In genomic region chr2:158456309-158457066, GRCh38 we compare ENCODE assay signal across 8 cellular contexts. TPM values are rescaled to one million over a fixed set of nuclear protein-coding genes. Genes with fewer than 3 reads are reported as not detected.
DNase-seq lines count a peak whose midpoint lies in the region; ATAC-seq lines count a peak whose summit lies in the region.

TSS of gene CCDC148 (minus strand) at chr2:158456753. CDS start at chr2:158456439, 314 bp downstream.
A gene with protein sequence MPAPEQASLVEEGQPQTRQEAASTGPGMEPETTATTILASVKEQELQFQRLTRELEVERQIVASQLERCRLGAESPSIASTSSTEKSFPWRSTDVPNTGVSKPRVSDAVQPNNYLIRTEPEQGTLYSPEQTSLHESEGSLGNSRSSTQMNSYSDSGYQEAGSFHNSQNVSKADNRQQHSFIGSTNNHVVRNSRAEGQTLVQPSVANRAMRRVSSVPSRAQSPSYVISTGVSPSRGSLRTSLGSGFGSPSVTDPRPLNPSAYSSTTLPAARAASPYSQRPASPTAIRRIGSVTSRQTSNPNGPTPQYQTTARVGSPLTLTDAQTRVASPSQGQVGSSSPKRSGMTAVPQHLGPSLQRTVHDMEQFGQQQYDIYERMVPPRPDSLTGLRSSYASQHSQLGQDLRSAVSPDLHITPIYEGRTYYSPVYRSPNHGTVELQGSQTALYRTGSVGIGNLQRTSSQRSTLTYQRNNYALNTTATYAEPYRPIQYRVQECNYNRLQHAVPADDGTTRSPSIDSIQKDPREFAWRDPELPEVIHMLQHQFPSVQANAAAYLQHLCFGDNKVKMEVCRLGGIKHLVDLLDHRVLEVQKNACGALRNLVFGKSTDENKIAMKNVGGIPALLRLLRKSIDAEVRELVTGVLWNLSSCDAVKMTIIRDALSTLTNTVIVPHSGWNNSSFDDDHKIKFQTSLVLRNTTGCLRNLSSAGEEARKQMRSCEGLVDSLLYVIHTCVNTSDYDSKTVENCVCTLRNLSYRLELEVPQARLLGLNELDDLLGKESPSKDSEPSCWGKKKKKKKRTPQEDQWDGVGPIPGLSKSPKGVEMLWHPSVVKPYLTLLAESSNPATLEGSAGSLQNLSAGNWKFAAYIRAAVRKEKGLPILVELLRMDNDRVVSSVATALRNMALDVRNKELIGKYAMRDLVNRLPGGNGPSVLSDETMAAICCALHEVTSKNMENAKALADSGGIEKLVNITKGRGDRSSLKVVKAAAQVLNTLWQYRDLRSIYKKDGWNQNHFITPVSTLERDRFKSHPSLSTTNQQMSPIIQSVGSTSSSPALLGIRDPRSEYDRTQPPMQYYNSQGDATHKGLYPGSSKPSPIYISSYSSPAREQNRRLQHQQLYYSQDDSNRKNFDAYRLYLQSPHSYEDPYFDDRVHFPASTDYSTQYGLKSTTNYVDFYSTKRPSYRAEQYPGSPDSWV (plus strand): TSS chr2:158456952. CDS start chr2:158533185, 76,233 bp downstream.

- peak within 1 kb of the TSS; percentile 87 for H3K27ac Mint-ChIP-seq in activated CD8-positive, alpha-beta memory T cell treated with anti-CD3 and anti-CD28 coated beads, Interleukin-2, amount 10 ng/mL, durations not matched to agents 7 days and 5 days
- peak within 1 kb of the TSS; percentile 89 to 94 for H3K27ac Mint-ChIP-seq in effector memory CD8-positive, alpha-beta T cell

- peak within 1 kb of the TSS; percentile 87 for H2AFZ ChIP-seq in mesenchymal stem cell (ENCODE audit: low read depth, low read length)

- no peaks in the 10 kb centered on the region for H3K4me1 ChIP-seq in mesenchymal stem cell (ENCODE audit: control insufficient read depth, insufficient read depth, low read depth, low read length)

- H3K9me3 ChIP-seq in mesenchymal stem cell (ENCODE audit: control insufficient read depth, low read length), result no peaks in the 10 kb centered on the region

- H3K4me2 ChIP-seq in mesenchymal stem cell (ENCODE audit: low read length, poor library complexity, severe bottlenecking), result peak within 1 kb of the TSS; percentile 85

- under 1% methylated on average over 20 of the region's 48 CpGs for WGBS in mesenchymal stem cell

- H2BK5ac ChIP-seq in mesenchymal stem cell (ENCODE audit: low read depth, low read length, poor library complexity, severe bottlenecking), result peak within 1 kb of the TSS; percentile 85

- H3K4me3 ChIP-seq in mesenchymal stem cell (ENCODE audit: insufficient read depth in 1 of 2, low read depth in 1 of 2, low read length in 2 of 2), result peak within 1 kb of the TSS; percentile 88 to 91

- peak; percentile 95 for ATAC-seq in GM21360 (IDR thresholded peaks at IDR 0.05; ENCODE audit: unreplicated experiment)
- ATAC-seq in activated CD8-positive, alpha-beta memory T cell treated with anti-CD3 and anti-CD28 coated beads, Interleukin-2, amount 10 ng/mL, durations not matched to agents 7 days and 5 days, result peak; percentile 92
- ATAC-seq in effector memory CD8-positive, alpha-beta T cell (replicated peaks), result peak; percentile 88

- H2BK120ac ChIP-seq in mesenchymal stem cell (ENCODE audit: low read depth, low read length), result peak within 1 kb of the TSS; percentile 61

- peak within 1 kb of the TSS in 1 of 2 experiments; percentile 70 for H3K23ac ChIP-seq in mesenchymal stem cell (ENCODE audit: low read length in 2 of 2)

- peak within 1 kb of the TSS; percentile 85 for H3K9ac ChIP-seq in mesenchymal stem cell (ENCODE audit: low read length)

- H3K27ac ChIP-seq in mesenchymal stem cell (ENCODE audit: low read length, poor library complexity, severe bottlenecking), result peak within 1 kb of the TSS; percentile 87

- H4K91ac ChIP-seq in mesenchymal stem cell (ENCODE audit: low read length), result peak within 1 kb of the TSS; percentile 85

- no peaks in the 10 kb centered on the region for H3K36me3 Mint-ChIP-seq in activated CD8-positive, alpha-beta memory T cell treated with anti-CD3 and anti-CD28 coated beads, Interleukin-2, amount 10 ng/mL, durations not matched to agents 7 days and 5 days
- H3K36me3 Mint-ChIP-seq in effector memory CD8-positive, alpha-beta T cell (ENCODE audit: insufficient read depth), result peaks cover 13% of the 10 kb centered on the region

- peak within 1 kb of the TSS in 1 of 2 experiments; percentile 82 for H3K4ac ChIP-seq in mesenchymal stem cell (ENCODE audit: low read depth in 1 of 2, low read length in 2 of 2)

- H2BK12ac ChIP-seq in mesenchymal stem cell (ENCODE audit: low read length in 2 of 2), result peak within 1 kb of the TSS; percentile 87 to 89

- no peaks in the 10 kb centered on the region for H3K36me3 ChIP-seq in mesenchymal stem cell (ENCODE audit: control insufficient read depth in 1 of 2, insufficient read depth in 2 of 2, low read depth in 1 of 2, low read length in 2 of 2)

- peaks cover 28% of the 10 kb centered on the region for H3K27me3 Mint-ChIP-seq in activated CD8-positive, alpha-beta memory T cell treated with anti-CD3 and anti-CD28 coated beads, Interleukin-2, amount 10 ng/mL, durations not matched to agents 7 days and 5 days
- no peaks in the 10 kb centered on the region for H3K27me3 Mint-ChIP-seq in effector memory CD8-positive, alpha-beta T cell

- peak within 1 kb of the TSS; percentile 26 to 76 for H3K14ac ChIP-seq in mesenchymal stem cell (ENCODE audit: low read length in 2 of 2)

- peaks cover 26% of the 10 kb centered on the region for H3K4me1 Mint-ChIP-seq in activated CD8-positive, alpha-beta memory T cell treated with anti-CD3 and anti-CD28 coated beads, Interleukin-2, amount 10 ng/mL, durations not matched to agents 7 days and 5 days
- peaks cover 17 to 21% of the 10 kb centered on the region in 2 donors for H3K4me1 Mint-ChIP-seq in effector memory CD8-positive, alpha-beta T cell (ENCODE audit: low read depth in 2 of 2)

- H3K4me3 Mint-ChIP-seq in activated CD8-positive, alpha-beta memory T cell treated with anti-CD3 and anti-CD28 coated beads, Interleukin-2, amount 10 ng/mL, durations not matched to agents 7 days and 5 days, result peak within 1 kb of the TSS; percentile 95
- peak within 1 kb of the TSS; percentile 92 for H3K4me3 Mint-ChIP-seq in effector memory CD8-positive, alpha-beta T cell

- no peaks in the 10 kb centered on the region for H3K9me3 Mint-ChIP-seq in activated CD8-positive, alpha-beta memory T cell treated with anti-CD3 and anti-CD28 coated beads, Interleukin-2, amount 10 ng/mL, durations not matched to agents 7 days and 5 days (ENCODE audit: low read depth)
- no peaks in the 10 kb centered on the region for H3K9me3 Mint-ChIP-seq in effector memory CD8-positive, alpha-beta T cell

- peak within 1 kb of the TSS; percentile 30 for H4K8ac ChIP-seq in mesenchymal stem cell (ENCODE audit: low read length)

- no peak within 1 kb of the TSS for H2AK5ac ChIP-seq in mesenchymal stem cell (ENCODE audit: low read length, severe bottlenecking)

- peak within 1 kb of the TSS; percentile 89 for H2BK15ac ChIP-seq in mesenchymal stem cell (ENCODE audit: low read depth, poor library complexity, severe bottlenecking)

- DNase-seq in COLO829 (ENCODE audit: low spot score), result peak; percentile 81
- DNase-seq in HS-5 (ENCODE audit: low read depth), result peak; percentile 59
- peak; percentile 69 for DNase-seq in NK-92 treated with Interleukin-12 subunit alpha and Interleukin-12 subunit beta, amount 100 ng/mL, for 24 hours (lab: John Stamatoyannopoulos, UW)
- peak; percentile 94 for DNase-seq in activated CD8-positive, alpha-beta memory T cell treated with anti-CD3 and anti-CD28 coated beads, Interleukin-2, amount 10 ng/mL, durations not matched to agents 7 days and 5 days
- DNase-seq in effector memory CD8-positive, alpha-beta T cell, result peak; percentile 86 to 88 (median 87)
- peak; percentile 95 for DNase-seq in mesenchymal stem cell
- DNase-seq in stimulated activated CD8-positive, alpha-beta memory T cell treated with anti-CD3 and anti-CD28 coated beads, Interleukin-12 subunit alpha, Interleukin-12 subunit beta, amount 100 ng/mL, for 1 hour (ENCODE audit: low read depth), result peak; percentile 74

- CTCF ChIA-PET in activated CD8-positive, alpha-beta memory T cell treated with anti-CD3 and anti-CD28 coated beads, Interleukin-2, amount 10 ng/mL, durations not matched to agents 7 days and 5 days (lab: Charles Lee), result interaction anchor here (0.9 to 1.8 kb wide), 5 partner anchors 9 to 53 kb away, joined by 3 to 5 read pairs (median 4); no protein-coding TSS in a partner anchor

- peaks cover 9% of the 10 kb centered on the region for H3K79me1 ChIP-seq in mesenchymal stem cell (replicated peaks; ENCODE audit: low read length, poor library complexity, severe bottlenecking)

- peak within 1 kb of the TSS; percentile 90 to 98 for H3K18ac ChIP-seq in mesenchymal stem cell (ENCODE audit: low read depth in 1 of 2, low read length in 2 of 2)

- H3K27me3 ChIP-seq in mesenchymal stem cell (ENCODE audit: control insufficient read depth in 1 of 2, insufficient read depth in 1 of 2, low read length in 2 of 2), result no peaks in the 10 kb centered on the region

RNA-seq across cellular contexts. Expression of gene CCDC148, which starts in this region (rescaled TPM):
- not detected for total RNA-seq in activated CD8-positive, alpha-beta memory T cell treated with anti-CD3 and anti-CD28 coated beads, Interleukin-2, amount 10 ng/mL, durations not matched to agents 7 days and 5 days
- polyA plus RNA-seq in mesenchymal stem cell (2013, experiment 1 of 2), result 0.21 TPM
- 0.10 TPM for polyA plus RNA-seq in mesenchymal stem cell (2013, experiment 2 of 2)

RNA-seq across cellular contexts. Expression of the second gene that starts in this region (rescaled TPM):
- total RNA-seq in activated CD8-positive, alpha-beta memory T cell treated with anti-CD3 and anti-CD28 coated beads, Interleukin-2, amount 10 ng/mL, durations not matched to agents 7 days and 5 days, result 10 to 100 TPM; 32.0 to 40.6 TPM
- polyA plus RNA-seq in mesenchymal stem cell (2013, experiment 1 of 2), result 15.1 TPM
- polyA plus RNA-seq in mesenchymal stem cell (2013, experiment 2 of 2), result 14.4 TPM

Comparison
In these comparisons a context has a peak if more than half of its experiments do, and no peak if none do; other contexts are left out.
1. Peak in every context shown above with its lines: DNase-seq, ATAC-seq, H3K4me3 ChIP-seq and H3K27ac ChIP-seq.